Comparison of ENCODE assay signal across 9 cellular contexts in genomic region chr2:24930768-24931167, GRCh38. TPM values are rescaled to one million over a fixed set of nuclear protein-coding genes. Genes with fewer than 3 reads are reported as not detected.
A peak's percentile ranks its signal among the peaks of the same experiment; 100 is the strongest.
DNase-seq lines count a peak whose midpoint lies in the region; ATAC-seq and TF ChIP-seq lines count a peak whose summit lies in the region.
"Had no signal": no experiment of that assay in that cellular context is flagged by ENCODE, and none has a peak within 500 bp of the region (broad histone marks: within the 10 kb centered on the region; RNA-seq: fewer than 3 reads in every experiment).

No MANE protein-coding gene starts in this region.

- no peak for TF ChIP-seq POLR2A in heart left ventricle (IDR thresholded peaks at IDR 0.05)

- H3K4me3 ChIP-seq in heart left ventricle (no peak overlapping the region), left ventricle myocardium inferior (no peak overlapping the region)

- no peaks in the 10 kb centered on the region for H3K27me3 ChIP-seq in heart left ventricle
- no peaks in the 10 kb centered on the region for H3K27me3 ChIP-seq in left ventricle myocardium inferior (ENCODE audit: low read depth)

- H3K27ac ChIP-seq in heart left ventricle (no peak overlapping the region), left ventricle myocardium inferior (replicated peaks) (no peak overlapping the region)

- H3K4me1 ChIP-seq in heart left ventricle (peaks cover 0 to 22% (median 9%) of the 10 kb centered on the region in 12 donors), left ventricle myocardium inferior (peaks cover 24% of the 10 kb centered on the region)

- 22 to 42% (median 37%) methylated on average over 6 of the region's 6 CpGs for WGBS in heart left ventricle, 4 donors

- TF ChIP-seq CTCF in heart left ventricle (IDR thresholded peaks at IDR 0.05) (no peak), left ventricle myocardium inferior (IDR thresholded peaks at IDR 0.05; ENCODE audit: borderline replicate concordance) (no peak)

- no peak overlapping the region for H3K4me3 Mint-ChIP-seq in activated naive CD8-positive, alpha-beta T cell treated with anti-CD3 and anti-CD28 coated beads for 36 hours
- no peak overlapping the region for H3K4me3 Mint-ChIP-seq in stimulated activated naive CD8-positive, alpha-beta T cell treated with anti-CD3 and anti-CD28 coated beads, Interleukin-15, Interleukin-2, amounts not matched to agents 100 ng/mL and 50 ng/mL, for 24 hours

- no peak for DNase-seq in heart left ventricle
- DNase-seq in left ventricle myocardium inferior, result no peak
- peak; percentile 24 for DNase-seq in activated naive CD8-positive, alpha-beta T cell treated with anti-CD3 and anti-CD28 coated beads for 36 hours
- DNase-seq in stimulated activated naive CD4-positive, alpha-beta T cell treated with Interleukin-2 at 50 U/mL for 16 hours (lab: John Stamatoyannopoulos, UW), result no peak
- DNase-seq in retina, result no peak
- no peak for DNase-seq in SIG-M5 treated with dmso at 0.1 percent for 504 hours (lab: John Stamatoyannopoulos, UW; ENCODE audit: unreplicated experiment)
- DNase-seq: NCI-H1417 had no signal

- no peaks in the 10 kb centered on the region for H3K9me3 Mint-ChIP-seq in activated naive CD8-positive, alpha-beta T cell treated with anti-CD3 and anti-CD28 coated beads for 36 hours
- no peaks in the 10 kb centered on the region for H3K9me3 Mint-ChIP-seq in stimulated activated naive CD8-positive, alpha-beta T cell treated with anti-CD3 and anti-CD28 coated beads, Interleukin-15, Interleukin-2, amounts not matched to agents 100 ng/mL and 50 ng/mL, for 24 hours

- peaks cover 14% of the 10 kb centered on the region for H3K4me1 Mint-ChIP-seq in activated naive CD8-positive, alpha-beta T cell treated with anti-CD3 and anti-CD28 coated beads for 36 hours
- peaks cover 12% of the 10 kb centered on the region for H3K4me1 Mint-ChIP-seq in stimulated activated naive CD8-positive, alpha-beta T cell treated with anti-CD3 and anti-CD28 coated beads, Interleukin-15, Interleukin-2, amounts not matched to agents 100 ng/mL and 50 ng/mL, for 24 hours (ENCODE audit: low read depth)

- no peaks in the 10 kb centered on the region for H3K36me3 Mint-ChIP-seq in activated naive CD8-positive, alpha-beta T cell treated with anti-CD3 and anti-CD28 coated beads for 36 hours
- no peaks in the 10 kb centered on the region for H3K36me3 Mint-ChIP-seq in stimulated activated naive CD8-positive, alpha-beta T cell treated with anti-CD3 and anti-CD28 coated beads, Interleukin-15, Interleukin-2, amounts not matched to agents 100 ng/mL and 50 ng/mL, for 24 hours (ENCODE audit: low read depth)

- no peaks in the 10 kb centered on the region for H3K9me3 ChIP-seq in heart left ventricle
- H3K9me3 ChIP-seq in left ventricle myocardium inferior (replicated peaks), result no peaks in the 10 kb centered on the region

- H3K27me3 Mint-ChIP-seq in activated naive CD8-positive, alpha-beta T cell treated with anti-CD3 and anti-CD28 coated beads for 36 hours, result peaks cover 3% of the 10 kb centered on the region
- no peaks in the 10 kb centered on the region for H3K27me3 Mint-ChIP-seq in stimulated activated naive CD8-positive, alpha-beta T cell treated with anti-CD3 and anti-CD28 coated beads, Interleukin-15, Interleukin-2, amounts not matched to agents 100 ng/mL and 50 ng/mL, for 24 hours

- ATAC-seq in heart left ventricle, result peak; percentile 47 to 66 (median 56)
- ATAC-seq in HG03064 (IDR thresholded peaks at IDR 0.05; ENCODE audit: low read depth, unreplicated experiment), result peak; percentile 69

- H3K27ac Mint-ChIP-seq in activated naive CD8-positive, alpha-beta T cell treated with anti-CD3 and anti-CD28 coated beads for 36 hours, result no peak overlapping the region
- H3K27ac Mint-ChIP-seq in stimulated activated naive CD8-positive, alpha-beta T cell treated with anti-CD3 and anti-CD28 coated beads, Interleukin-15, Interleukin-2, amounts not matched to agents 100 ng/mL and 50 ng/mL, for 24 hours, result peak overlapping the region; percentile 22

- intact Hi-C loops in heart left ventricle (cut with DNase I) (no loop called here), left ventricle myocardium inferior (cut with micrococcal nuclease) (no loop called here)

- H3K36me3 ChIP-seq in heart left ventricle, result no peaks in the 10 kb centered on the region
- no peaks in the 10 kb centered on the region for H3K36me3 ChIP-seq in left ventricle myocardium inferior

RNA-seq across cellular contexts. Expression of gene ADCY3, which starts 10.7 kb away (rescaled TPM):
- total RNA-seq in heart left ventricle (10 to 100 TPM in 7 of 9 donors, 1 to 10 TPM in 2; 9.3 to 36.0 (median 17.5) TPM), left ventricle myocardium inferior (12.8 TPM)
- 10 to 100 TPM; 10.9 to 14.4 TPM for polyA plus RNA-seq in heart left ventricle
- total RNA-seq in activated naive CD8-positive, alpha-beta T cell treated with anti-CD3 and anti-CD28 coated beads for 36 hours, result 10 to 100 TPM; 55.4 to 55.7 TPM

RNA-seq across cellular contexts. Expression of gene DNAJC27, which starts 41.0 kb away (rescaled TPM):
- total RNA-seq in heart left ventricle (10 to 100 TPM in 2 of 9 donors, 1 to 10 TPM in 7; 5.1 to 13.6 (median 9.1) TPM), left ventricle myocardium inferior (10.1 TPM)
- polyA plus RNA-seq in heart left ventricle, result 1 to 10 TPM; 4.3 to 5.0 TPM
- 1 to 10 TPM; 4.2 TPM for total RNA-seq in activated naive CD8-positive, alpha-beta T cell treated with anti-CD3 and anti-CD28 coated beads for 36 hours
